Comparison of ENCODE assay signal across 14 cellular contexts in genomic region chr12:26818636-26819035, GRCh38.
"Had no signal": no experiment of that assay in that cellular context is flagged by ENCODE, and none has a peak within 500 bp of the region (broad histone marks: within the 10 kb centered on the region; RNA-seq: fewer than 3 reads in every experiment).

No MANE protein-coding gene starts in this region.

- H3K4me3 ChIP-seq: coronary artery, mucosa of descending colon, right atrium auricular region had no signal

- H3K9me3 ChIP-seq: mucosa of descending colon, right atrium auricular region had no signal

- DNase-seq: effector CD4-positive, alpha-beta T cell; endodermal cell; erythroblast; foreskin keratinocyte; kidney glomerular epithelial cell; mammary epithelial cell; mucosa of descending colon; naive thymus-derived CD8-positive, alpha-beta T cell; small intestine; stimulated activated CD4-positive, alpha-beta T cell treated with anti-CD3 and anti-CD28 coated beads, Interleukin-12 subunit alpha, Interleukin-12 subunit beta, amount 100 ng/mL, for 4 hours; stimulated activated naive CD4-positive, alpha-beta T cell treated with Interleukin-2 at 50 U/mL for 16 hours had no signal

- ATAC-seq: foreskin keratinocyte; mucosa of descending colon; naive thymus-derived CD8-positive, alpha-beta T cell had no signal

- H3K36me3 ChIP-seq: right atrium auricular region had no signal

- H3K27me3 ChIP-seq: foreskin keratinocyte, right atrium auricular region had no signal

- H3K27ac ChIP-seq: coronary artery, foreskin keratinocyte, right atrium auricular region had no signal

- FAIRE-seq: endothelial cell of umbilical vein, small intestine had no signal
